Comparison of ENCODE assay signal across 10 cellular contexts in the genomic region with DNA sequence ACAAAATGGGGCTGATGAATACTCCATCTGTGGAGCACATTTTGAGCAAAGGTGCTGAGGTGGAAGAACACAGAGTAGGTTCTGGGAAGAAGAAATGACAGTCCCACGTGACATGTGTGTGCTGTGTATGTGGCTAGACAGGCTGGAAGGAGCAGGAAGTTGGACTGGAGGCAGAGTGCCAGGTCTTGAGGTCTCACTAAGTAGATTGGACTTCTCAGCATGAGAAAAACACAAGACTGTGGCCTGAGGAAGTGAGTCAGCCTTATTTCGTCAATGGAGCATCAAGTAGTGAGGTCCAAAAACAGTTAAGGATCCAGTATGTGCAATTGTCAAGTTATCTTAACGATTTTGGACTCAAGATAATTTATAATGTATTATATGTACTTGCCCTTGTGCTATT.
DNase-seq lines count a peak whose midpoint lies in the region; ATAC-seq, FAIRE-seq and TF ChIP-seq lines count a peak whose summit lies in the region.
"Had no signal": no experiment of that assay in that cellular context is flagged by ENCODE, and none has a peak within 500 bp of the region (broad histone marks: within the 10 kb centered on the region; RNA-seq: fewer than 3 reads in every experiment).

No MANE protein-coding gene starts in this region.

- H3K27ac ChIP-seq in astrocyte (ENCODE audit: low read depth, low read length) (peak overlapping the region; percentile 80), right cardiac atrium (ENCODE audit: low read length) (no peak overlapping the region), thoracic aorta (no peak overlapping the region), esophagus squamous epithelium (peak overlapping the region in 1 of 4 donors; percentile 14)

- H3K9ac ChIP-seq in astrocyte (ENCODE audit: low read length): peak overlapping the region; percentile 26

- no peak overlapping the region for H3K4me3 ChIP-seq in astrocyte (ENCODE audit: insufficient read depth, low read depth, low read length)
- H3K4me3 ChIP-seq in right cardiac atrium (ENCODE audit: low read length): no peak overlapping the region
- no peak overlapping the region for H3K4me3 ChIP-seq in thoracic aorta
- no peak overlapping the region for H3K4me3 ChIP-seq in esophagus squamous epithelium

- no peak overlapping the region for H3K4me2 ChIP-seq in astrocyte (ENCODE audit: low read length)

- peak overlapping the region; percentile 82 for H3K27ac Mint-ChIP-seq in astrocyte (ENCODE audit: unreplicated experiment)
- H3K27ac Mint-ChIP-seq: dendritic cell treated with granulocyte-macrophage colony-stimulating factor and Interleukin-4, amounts not matched to agents 40 ng/mL and 50 ng/mL, for 4 days had no signal

- H3K36me3 Mint-ChIP-seq in astrocyte (ENCODE audit: low read depth, unreplicated experiment): no peaks in the 10 kb centered on the region

- peak overlapping the region; percentile 48 for H2AFZ ChIP-seq in astrocyte (ENCODE audit: low read depth, low read length)

- H3K79me2 ChIP-seq in astrocyte (ENCODE audit: insufficient read depth, low read length): no peaks in the 10 kb centered on the region

- ATAC-seq in right cardiac atrium (peak; percentile 79 to 92), thoracic aorta (ENCODE audit: insufficient number of reproducible peaks, low FRiP score, low read depth) (no peak), HG03196 (IDR thresholded peaks at IDR 0.05; ENCODE audit: unreplicated experiment) (no peak)

- no peaks in the 10 kb centered on the region for H4K20me1 ChIP-seq in astrocyte (ENCODE audit: insufficient read depth, low read length)

- H3K27me3 ChIP-seq in astrocyte (ENCODE audit: insufficient read depth, low read length): no peaks in the 10 kb centered on the region
- no peaks in the 10 kb centered on the region for H3K27me3 ChIP-seq in right cardiac atrium (ENCODE audit: control insufficient read depth, insufficient read depth)
- H3K27me3 ChIP-seq in thoracic aorta (replicated peaks; ENCODE audit: insufficient read depth): no peaks in the 10 kb centered on the region
- no peaks in the 10 kb centered on the region for H3K27me3 ChIP-seq in esophagus squamous epithelium

- H3K9me3 Mint-ChIP-seq in astrocyte (ENCODE audit: unreplicated experiment): no peaks in the 10 kb centered on the region

- H3K27me3 Mint-ChIP-seq in astrocyte (ENCODE audit: low read depth, unreplicated experiment): no peaks in the 10 kb centered on the region

- WGBS in right cardiac atrium: 26% methylated on average over 3 of the region's 3 CpGs
- WGBS in esophagus squamous epithelium, 2 donors: 26 to 33% methylated on average over 3 of the region's 3 CpGs

- H3K4me1 ChIP-seq in astrocyte (ENCODE audit: insufficient read depth, low read length) (peaks cover 11% of the 10 kb centered on the region), right cardiac atrium (ENCODE audit: control insufficient read depth, insufficient read depth, low read length) (no peaks in the 10 kb centered on the region), thoracic aorta (ENCODE audit: control insufficient read depth in 1 of 2, low read depth in 2 of 2) (no peaks in the 10 kb centered on the region), esophagus squamous epithelium (no peaks in the 10 kb centered on the region)

- no peak for TF ChIP-seq CTCF in astrocyte (IDR thresholded peaks at IDR 0.05; ENCODE audit: insufficient read depth, low read depth, low read length)
- TF ChIP-seq CTCF in thoracic aorta (IDR thresholded peaks at IDR 0.05): no peak
- TF ChIP-seq CTCF in esophagus squamous epithelium (IDR thresholded peaks at IDR 0.05): no peak

- H3K4me1 Mint-ChIP-seq in astrocyte (ENCODE audit: low read depth, unreplicated experiment): peaks cover 12% of the 10 kb centered on the region

- peak; percentile 99 for FAIRE-seq in astrocyte (lab: Jason Lieb, UNC)

- no peak overlapping the region for H3K4me3 Mint-ChIP-seq in astrocyte (ENCODE audit: unreplicated experiment)
- H3K4me3 Mint-ChIP-seq: dendritic cell treated with granulocyte-macrophage colony-stimulating factor and Interleukin-4, amounts not matched to agents 40 ng/mL and 50 ng/mL, for 4 days had no signal

- no peak for TF ChIP-seq POLR2A in esophagus squamous epithelium (IDR thresholded peaks at IDR 0.05)

- H3K9me3 ChIP-seq in astrocyte (ENCODE audit: insufficient read depth, low read depth, low read length): no peaks in the 10 kb centered on the region
- no peaks in the 10 kb centered on the region for H3K9me3 ChIP-seq in right cardiac atrium (ENCODE audit: control insufficient read depth, low read length)
- no peaks in the 10 kb centered on the region for H3K9me3 ChIP-seq in thoracic aorta
- H3K9me3 ChIP-seq in esophagus squamous epithelium: no peaks in the 10 kb centered on the region

- H3K36me3 ChIP-seq in astrocyte (ENCODE audit: insufficient read depth, low read length) (no peaks in the 10 kb centered on the region), thoracic aorta (no peaks in the 10 kb centered on the region), esophagus squamous epithelium (no peaks in the 10 kb centered on the region)

- DNase-seq in HT1080 (ENCODE audit: low read depth) (peak; percentile 96), astrocyte (ENCODE audit: low read depth) (peak; percentile 100), right cardiac atrium (peak; percentile 65 to 84 (median 80)), thoracic aorta (ENCODE audit: low spot score) (peak; percentile 2), D341Med (ENCODE audit: low spot score) (no peak), SK-N-DZ (ENCODE audit: low spot score) (no peak), esophagus squamous epithelium (lab: John Stamatoyannopoulos, UW) (no peak)
- DNase-seq: midbrain had no signal

- intact Hi-C loops in right cardiac atrium (cut with DNase I) (no loop called here), esophagus squamous epithelium (cut with DNase I) (no loop called here)

Comparison
In these comparisons a context has a peak if more than half of its experiments do, and no peak if none do; other contexts are left out.
1. DNase-seq: peak in HT1080 (single experiment), astrocyte (single experiment), right cardiac atrium (3 of 3) and thoracic aorta (single experiment); none in D341Med (single experiment), SK-N-DZ (single experiment) and esophagus squamous epithelium (single experiment).
2. ATAC-seq: peak in right cardiac atrium (2 of 2); none in thoracic aorta (single experiment) and HG03196 (single experiment).